Comparison of ENCODE assay signal across 9 cellular contexts in the genomic region with DNA sequence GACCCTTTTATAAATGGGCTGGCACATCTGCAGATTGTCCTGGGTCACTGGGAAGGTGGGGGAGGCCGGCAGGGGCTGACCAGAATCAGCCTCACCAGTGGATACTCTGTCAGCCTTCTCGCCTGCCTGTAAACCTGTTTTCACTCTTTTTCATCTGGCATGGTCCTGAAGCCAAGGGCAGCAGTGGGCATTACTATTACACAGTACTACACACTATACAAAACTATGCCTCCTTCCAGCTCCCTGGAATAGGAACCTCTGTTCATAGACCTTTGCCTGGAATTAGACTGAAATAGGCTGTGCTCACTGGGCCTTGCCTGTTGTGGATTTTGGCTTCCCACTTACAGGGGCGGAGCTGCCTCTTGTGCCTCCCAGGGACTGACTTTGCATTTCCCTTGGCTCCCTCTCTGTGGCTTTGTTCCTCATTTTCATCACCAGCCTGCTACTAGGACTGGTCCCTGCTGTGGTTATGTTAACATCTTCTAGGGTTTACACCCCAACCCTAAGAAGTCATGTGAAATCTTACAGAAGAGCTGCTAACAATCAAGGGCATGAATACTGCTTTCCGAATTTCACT.
A peak's percentile ranks its signal among the peaks of the same experiment; 100 is the strongest.
DNase-seq lines count a peak whose midpoint lies in the region; ATAC-seq, FAIRE-seq and TF ChIP-seq lines count a peak whose summit lies in the region.
"Had no signal": no experiment of that assay in that cellular context is flagged by ENCODE, and none has a peak within 500 bp of the region (broad histone marks: within the 10 kb centered on the region; RNA-seq: fewer than 3 reads in every experiment).

No MANE protein-coding gene starts in this region.

- H3K27ac ChIP-seq in HUES64 (ENCODE audit: low read depth, low read length) (peak overlapping the region; percentile 22; the same call in 1 of the 2 replicates), ascending aorta (peak overlapping the region; percentile 54 to 74), spleen (peak overlapping the region in 5 of 8 donors; percentile 21 to 68 (median 52))

- H3K4me1 ChIP-seq in HUES64 (ENCODE audit: insufficient read depth, low read length) (peaks cover 48% of the 10 kb centered on the region), ascending aorta (peaks cover 26 to 54% of the 10 kb centered on the region in 2 donors), spleen (peaks cover 0 to 40% (median 19%) of the 10 kb centered on the region in 6 donors)

- no peak for FAIRE-seq in D721Med (lab: Jason Lieb, UNC)

- TF ChIP-seq CTCF in ascending aorta (IDR thresholded peaks at IDR 0.05) (no peak), spleen (IDR thresholded peaks at IDR 0.05 in 8 of 11, conservative IDR thresholded peaks at IDR 0.05 in 3 of 11) (no peak), D721Med (IDR thresholded peaks at IDR 0.05; ENCODE audit: insufficient read depth, missing control alignments) (no peak)

- H3K9me3 ChIP-seq in HUES64 (ENCODE audit: insufficient read depth, low read depth, low read length) (no peaks in the 10 kb centered on the region), ascending aorta (no peaks in the 10 kb centered on the region), spleen (no peaks in the 10 kb centered on the region)

- intact Hi-C loops in ascending aorta (cut with DNase I) = no loop called here
- intact Hi-C loops in spleen (cut with DNase I; ENCODE audit: low total_unique reads) = no loop called here

- no peaks in the 10 kb centered on the region for H3K36me3 ChIP-seq in HUES64 (ENCODE audit: insufficient read depth, low read length)
- H3K36me3 ChIP-seq in ascending aorta = no peaks in the 10 kb centered on the region
- H3K36me3 ChIP-seq in spleen = no peaks in the 10 kb centered on the region

- H3K27me3 ChIP-seq in HUES64 (ENCODE audit: insufficient read depth, low read length) (no peaks in the 10 kb centered on the region), ascending aorta (no peaks in the 10 kb centered on the region), spleen (replicated peaks in 1 of 7) (no peaks in the 10 kb centered on the region)

- H3K4me3 ChIP-seq in HUES64 (ENCODE audit: low read length) = no peak overlapping the region
- no peak overlapping the region for H3K4me3 ChIP-seq in ascending aorta
- no peak overlapping the region for H3K4me3 ChIP-seq in spleen

- DNase-seq in ascending aorta (ENCODE audit: low spot score in 2 of 2) = peak in 1 of 2 donors; percentile 81
- peak; percentile 49 for DNase-seq in iPS-NIHi11 (ENCODE audit: low spot score)
- no peak for DNase-seq in spleen
- DNase-seq in SK-N-DZ (ENCODE audit: low spot score) = no peak
- no peak for DNase-seq in D721Med (ENCODE audit: insufficient read length, low spot score)
- DNase-seq: RPMI8226 had no signal

- no peak for TF ChIP-seq POLR2A in spleen (IDR thresholded peaks at IDR 0.05)

- ATAC-seq in HG03520 (IDR thresholded peaks at IDR 0.05; ENCODE audit: unreplicated experiment) = no peak
- ATAC-seq in HG02571 (IDR thresholded peaks at IDR 0.05; ENCODE audit: unreplicated experiment) = no peak

- WGBS in HUES64 = 46% methylated on average over 4 of the region's 4 CpGs
- 50 to 64% (median 57%) methylated on average over 4 of the region's 4 CpGs for WGBS in spleen, 5 donors

- H3K9ac ChIP-seq in HUES64 (ENCODE audit: low read depth, low read length) = no peak overlapping the region
